ENCODE assay signal across 8 cellular contexts in genomic region chr1:16644179-16645043, GRCh38. TPM values are rescaled to one million over a fixed set of nuclear protein-coding genes. Genes with fewer than 3 reads are reported as not detected.
DNase-seq lines count a peak whose midpoint lies in the region; ATAC-seq and TF ChIP-seq lines count a peak whose summit lies in the region.

No MANE protein-coding gene starts in this region.

- in situ Hi-C loops in GM13977 (cut with MboI; ENCODE audit: low pct_unique_long_range_greater_than_20kb, low sequenced_read_pairs, unreplicated experiment): no loop called here

- no peaks in the 10 kb centered on the region for H3K36me3 Mint-ChIP-seq in progenitor cell of endocrine pancreas (ENCODE audit: insufficient read depth)

- no peaks in the 10 kb centered on the region for H3K4me1 Mint-ChIP-seq in progenitor cell of endocrine pancreas (ENCODE audit: low read depth)

- no peak overlapping the region for H3K27ac Mint-ChIP-seq in progenitor cell of endocrine pancreas

- DNase-seq in GM13977 (ENCODE audit: low spot score) (peak; percentile 100), NCI-H1436 (lab: John Stamatoyannopoulos, UW) (peak; percentile 95), SW 1271 (lab: John Stamatoyannopoulos, UW) (peak; percentile 82 to 89), amniotic stem cell (lab: John Stamatoyannopoulos, UW) (peak; percentile 95), left ventricle myocardium superior (peak; percentile 100), progenitor cell of endocrine pancreas (ENCODE audit: low spot score, unreplicated experiment) (peak; percentile 100), ureter (ENCODE audit: low spot score) (peak; percentile 99)

- H3K27me3 Mint-ChIP-seq in progenitor cell of endocrine pancreas: peaks cover 1% of the 10 kb centered on the region

- peak; percentile 76 for TF ChIP-seq CTCF in GM13977 (IDR thresholded peaks at IDR 0.05; ENCODE audit: extremely low read depth, insufficient read depth, missing control alignments)
- peak; percentile 74 for TF ChIP-seq CTCF in progenitor cell of endocrine pancreas (IDR thresholded peaks at IDR 0.05; ENCODE audit: unreplicated experiment)

- H3K4me3 Mint-ChIP-seq in progenitor cell of endocrine pancreas (ENCODE audit: low read depth): no peak overlapping the region

- intact Hi-C loops in left ventricle myocardium superior (cut with micrococcal nuclease): no loop called here

- ATAC-seq in HG02852 (IDR thresholded peaks at IDR 0.05; ENCODE audit: unreplicated experiment): peak; percentile 79
- peak; percentile 95 for ATAC-seq in left ventricle myocardium superior

- no peaks in the 10 kb centered on the region for H3K9me3 Mint-ChIP-seq in progenitor cell of endocrine pancreas (ENCODE audit: low read depth)

RNA-seq across cellular contexts. Expression of gene RNU1-3, which starts 22.3 kb away (rescaled TPM):
- 4,234 TPM for total RNA-seq in left ventricle myocardium superior
- total RNA-seq in progenitor cell of endocrine pancreas: 3,923 and 3,957 TPM in 2 replicates
- 1,626 TPM for total RNA-seq in ureter

RNA-seq across cellular contexts. Expression of gene NBPF1, which starts 31.0 kb away (rescaled TPM):
- total RNA-seq in left ventricle myocardium superior (12.2 TPM), progenitor cell of endocrine pancreas (100 TPM in 2 replicates), ureter (61.9 TPM)

Comparison
In these comparisons a context has a peak if more than half of its experiments do, and no peak if none do; other contexts are left out.
1. Peak in every context shown above with its lines: DNase-seq and ATAC-seq.